Comparison of ENCODE assay signal across 25 cellular contexts in the genomic region with DNA sequence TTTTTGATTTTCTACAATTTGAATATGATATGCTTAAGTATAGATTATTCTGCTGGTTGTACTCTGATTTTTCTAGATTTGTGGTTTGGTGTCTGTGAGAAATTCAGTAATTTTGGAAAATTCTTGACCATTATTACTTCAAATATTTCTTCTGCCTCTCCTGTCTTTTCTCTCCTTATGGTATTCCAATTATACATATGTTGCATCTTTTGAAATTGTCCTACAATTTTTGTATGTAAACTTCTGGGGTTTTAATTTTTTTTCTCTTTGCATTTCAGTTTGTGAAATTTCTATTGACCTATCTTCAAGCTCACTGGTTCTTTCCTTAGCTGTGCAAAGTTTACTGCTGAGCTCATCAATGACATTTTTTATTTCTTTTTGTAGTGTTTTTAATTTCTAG.
"Had no signal": no experiment of that assay in that cellular context is flagged by ENCODE, and none has a peak within 500 bp of the region (broad histone marks: within the 10 kb centered on the region; RNA-seq: fewer than 3 reads in every experiment).

No MANE protein-coding gene starts in this region.

- H3K27ac ChIP-seq: coronary artery, dorsolateral prefrontal cortex, epithelial cell of prostate, esophagus muscularis mucosa, esophagus squamous epithelium, foreskin keratinocyte, gastrocnemius medialis, gastroesophageal sphincter, heart left ventricle, heart right ventricle, hepatocyte had no signal

- H3K4me3 ChIP-seq: coronary artery, dorsolateral prefrontal cortex, esophagus muscularis mucosa, esophagus squamous epithelium, gastrocnemius medialis, gastroesophageal sphincter, heart left ventricle, heart right ventricle, hepatocyte had no signal

- H3K9me3 ChIP-seq: gastrocnemius medialis had no signal

- DNase-seq: cortex of kidney; dermis blood vessel endothelial cell; dorsolateral prefrontal cortex; effector CD4-positive, alpha-beta T cell; effector CD8-positive, alpha-beta T cell; effector memory CD4-positive, alpha-beta T cell; effector memory CD8-positive, alpha-beta T cell; endodermal cell; erythroblast; esophagus squamous epithelium; foreskin fibroblast; foreskin keratinocyte; foreskin melanocyte; gastrocnemius medialis; glutamatergic neuron; head of caudate nucleus; heart left ventricle; heart right ventricle; hippocampal formation had no signal

- H3K36me3 ChIP-seq: esophagus muscularis mucosa, esophagus squamous epithelium, gastrocnemius medialis, gastroesophageal sphincter, heart left ventricle, heart right ventricle had no signal

- ATAC-seq: effector memory CD8-positive, alpha-beta T cell; esophagus mucosa; foreskin keratinocyte; gastrocnemius medialis; gastroesophageal sphincter; heart left ventricle; heart right ventricle had no signal

- H3K4me1 ChIP-seq: esophagus muscularis mucosa, esophagus squamous epithelium, foreskin keratinocyte, gastrocnemius medialis, gastroesophageal sphincter, heart left ventricle, heart right ventricle had no signal
